Comparison of ENCODE assay signal across 11 cellular contexts in genomic region chr6:42230320-42231034, GRCh38. TPM values are rescaled to one million over a fixed set of nuclear protein-coding genes. Genes with fewer than 3 reads are reported as not detected.
DNase-seq lines count a peak whose midpoint lies in the region; ATAC-seq and TF ChIP-seq lines count a peak whose summit lies in the region.
"Had no signal": no experiment of that assay in that cellular context is flagged by ENCODE, and none has a peak within 500 bp of the region (broad histone marks: within the 10 kb centered on the region; RNA-seq: fewer than 3 reads in every experiment).

No MANE protein-coding gene starts in this region.

- H3K4me3 Mint-ChIP-seq in activated CD4-positive, alpha-beta T cell treated with anti-CD3 and anti-CD28 coated beads for 36 hours, result no peak overlapping the region
- H3K4me3 Mint-ChIP-seq in progenitor cell of endocrine pancreas (ENCODE audit: low read depth), result no peak overlapping the region
- H3K4me3 Mint-ChIP-seq: CD4-positive, alpha-beta T cell had no signal

- peaks cover 7% of the 10 kb centered on the region for H3K36me3 Mint-ChIP-seq in activated CD4-positive, alpha-beta T cell treated with anti-CD3 and anti-CD28 coated beads for 36 hours (ENCODE audit: low read depth)
- H3K36me3 Mint-ChIP-seq in progenitor cell of endocrine pancreas (ENCODE audit: insufficient read depth), result no peaks in the 10 kb centered on the region

- peaks cover 2% of the 10 kb centered on the region for H3K4me1 Mint-ChIP-seq in activated CD4-positive, alpha-beta T cell treated with anti-CD3 and anti-CD28 coated beads for 36 hours
- peaks cover 19% of the 10 kb centered on the region for H3K4me1 Mint-ChIP-seq in progenitor cell of endocrine pancreas (ENCODE audit: low read depth)

- no peak overlapping the region for H3K27ac ChIP-seq in colonic mucosa
- H3K27ac ChIP-seq: neutrophil had no signal

- no peaks in the 10 kb centered on the region for H3K4me1 ChIP-seq in colonic mucosa

- no peaks in the 10 kb centered on the region for H3K36me3 ChIP-seq in colonic mucosa

- H3K9ac ChIP-seq in colonic mucosa (ENCODE audit: low read depth in 2 of 2, low read length in 2 of 2), result no peak overlapping the region

- H3K27me3 Mint-ChIP-seq in activated CD4-positive, alpha-beta T cell treated with anti-CD3 and anti-CD28 coated beads for 36 hours, result no peaks in the 10 kb centered on the region
- H3K27me3 Mint-ChIP-seq in progenitor cell of endocrine pancreas, result no peaks in the 10 kb centered on the region
- H3K27me3 Mint-ChIP-seq: CD4-positive, alpha-beta T cell had no signal

- TF ChIP-seq CTCF in colonic mucosa (IDR thresholded peaks at IDR 0.05) (peak; percentile 10), progenitor cell of endocrine pancreas (IDR thresholded peaks at IDR 0.05; ENCODE audit: unreplicated experiment) (peak; percentile 50)

- POLR2A ChIA-PET in activated CD4-positive, alpha-beta T cell treated with anti-CD3 and anti-CD28 coated beads for 36 hours (lab: Charles Lee), result no interaction called here

- no peaks in the 10 kb centered on the region for H3K9me3 Mint-ChIP-seq in activated CD4-positive, alpha-beta T cell treated with anti-CD3 and anti-CD28 coated beads for 36 hours (ENCODE audit: low read depth)
- no peaks in the 10 kb centered on the region for H3K9me3 Mint-ChIP-seq in progenitor cell of endocrine pancreas (ENCODE audit: low read depth)
- H3K9me3 Mint-ChIP-seq: CD4-positive, alpha-beta T cell had no signal

- no peaks in the 10 kb centered on the region for H3K27me3 ChIP-seq in colonic mucosa
- H3K27me3 ChIP-seq: neutrophil had no signal

- no peaks in the 10 kb centered on the region for H3K9me3 ChIP-seq in colonic mucosa
- H3K9me3 ChIP-seq: neutrophil had no signal

- peak overlapping the region; percentile 56 for H3K27ac Mint-ChIP-seq in activated CD4-positive, alpha-beta T cell treated with anti-CD3 and anti-CD28 coated beads for 36 hours
- no peak overlapping the region for H3K27ac Mint-ChIP-seq in progenitor cell of endocrine pancreas
- H3K27ac Mint-ChIP-seq: CD4-positive, alpha-beta T cell had no signal

- intact Hi-C loops in activated CD4-positive, alpha-beta T cell treated with anti-CD3 and anti-CD28 coated beads for 36 hours (cut with DNase I, micrococcal nuclease), result no loop called here
- intact Hi-C loops in colonic mucosa (cut with DNase I), result no loop called here

- no peak for DNase-seq in activated CD4-positive, alpha-beta T cell treated with anti-CD3 and anti-CD28 coated beads for 36 hours
- no peak for DNase-seq in activated CD4-positive, alpha-beta T cell treated with anti-CD3 and anti-CD28 coated beads for 4 hours
- DNase-seq in NCI-H2227 (lab: John Stamatoyannopoulos, UW; ENCODE audit: unreplicated experiment) (peak; percentile 15), colonic mucosa (no peak), progenitor cell of endocrine pancreas (ENCODE audit: low spot score, unreplicated experiment) (no peak), NCI-H524 treated with DMSO at 0.1 percent for 48 hours (lab: John Stamatoyannopoulos, UW) (no peak), CD1c-positive myeloid dendritic cell (ENCODE audit: extremely low spot score) (no peak), NCI-H2081 (lab: John Stamatoyannopoulos, UW) (no peak)
- DNase-seq: activated effector memory CD4-positive, alpha-beta T cell treated with anti-CD3 and anti-CD28 coated beads, Interleukin-2, amount 50 U/mL, for 16 hours; CD4-positive, alpha-beta T cell had no signal

- CTCF ChIA-PET in activated CD4-positive, alpha-beta T cell treated with anti-CD3 and anti-CD28 coated beads for 36 hours (lab: Charles Lee), result interaction anchor here (0.6 to 2.2 kb wide), 5 partner anchors 15 to 651 kb away, joined by 3 to 13 read pairs (median 4); no protein-coding TSS in a partner anchor

- ATAC-seq in activated CD4-positive, alpha-beta T cell treated with anti-CD3 and anti-CD28 coated beads for 36 hours, result no peak

- no peak overlapping the region for H3K4me3 ChIP-seq in colonic mucosa

RNA-seq across cellular contexts. Expression of gene MRPS10, which starts 12.8 kb away (rescaled TPM):
- 10 to 100 TPM; 35.2 to 36.2 TPM for total RNA-seq in activated CD4-positive, alpha-beta T cell treated with anti-CD3 and anti-CD28 coated beads for 36 hours
- total RNA-seq in colonic mucosa (10 to 100 TPM; 32.5 to 33.0 TPM), progenitor cell of endocrine pancreas (22.0 and 22.5 TPM in 2 replicates)

RNA-seq across cellular contexts. Expression of gene GUCA1B, which starts 35.7 kb away (rescaled TPM):
- total RNA-seq in activated CD4-positive, alpha-beta T cell treated with anti-CD3 and anti-CD28 coated beads for 36 hours, result 1 to 10 TPM; 1.0 to 1.5 TPM
- total RNA-seq in colonic mucosa (1 to 10 TPM in 1 of 2 donors, under 1 TPM in 1; 0.80 to 1.4 TPM), progenitor cell of endocrine pancreas (1.3 and 1.4 TPM in 2 replicates)

RNA-seq across cellular contexts. Expression of gene GUCA1A, which starts 57.3 kb away (rescaled TPM):
- total RNA-seq in activated CD4-positive, alpha-beta T cell treated with anti-CD3 and anti-CD28 coated beads for 36 hours, result not detected
- total RNA-seq in colonic mucosa (not detected), progenitor cell of endocrine pancreas (0.84 and 1.2 TPM in 2 replicates)
- total RNA-seq: CD4-positive, alpha-beta T cell had no signal
